15 cellular contexts compared by ENCODE assay signal in the genomic region with DNA sequence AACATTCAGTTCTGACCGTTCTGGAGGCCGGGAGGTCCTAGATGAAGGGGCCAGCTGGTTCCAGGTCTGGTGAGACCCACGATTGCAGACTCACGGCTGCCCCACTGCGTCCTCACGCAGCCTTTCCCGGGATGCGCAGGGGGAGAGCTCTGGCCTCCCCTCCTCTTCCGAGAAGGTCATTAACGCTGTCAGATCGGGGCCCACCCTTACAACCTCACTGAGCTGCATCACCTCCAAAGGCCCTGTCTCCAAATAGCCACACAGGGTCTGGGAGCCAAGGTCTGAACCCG.
"Had no signal": no experiment of that assay in that cellular context is flagged by ENCODE, and none has a peak within 500 bp of the region (broad histone marks: within the 10 kb centered on the region; RNA-seq: fewer than 3 reads in every experiment).

No MANE protein-coding gene starts in this region.

- H3K27ac ChIP-seq: body of pancreas, cardiac muscle cell, neutrophil, pancreas, skin epidermis, tibial nerve had no signal

- H3K27me3 Mint-ChIP-seq: activated naive CD8-positive, alpha-beta T cell treated with anti-CD3 and anti-CD28 coated beads, Interleukin-2, amount 50 U/mL, for 24 hours had no signal

- H3K4me1 ChIP-seq: pancreas had no signal

- H3K27me3 ChIP-seq: cardiac muscle cell, pancreas had no signal

- H3K27ac Mint-ChIP-seq: activated CD4-positive, alpha-beta T cell treated with anti-CD3 and anti-CD28 coated beads for 36 hours; activated naive CD8-positive, alpha-beta T cell treated with anti-CD3 and anti-CD28 coated beads, Interleukin-2, amount 50 U/mL, for 24 hours; activated T-helper 2 cell treated with anti-CD3 and anti-CD28 coated beads, Interferon-gamma antibody, Interleukin-2, Interleukin-4, amounts not matched to agents 10 μg/mL and 5 μg/mL and 100 μg/mL, durations not matched to agents 14 hours and 24 hours and 36 hours; dendritic cell treated with granulocyte-macrophage colony-stimulating factor and Interleukin-4, amounts not matched to agents 40 ng/mL and 50 ng/mL, for 4 days; natural killer cell; stimulated activated effector memory CD8-positive, alpha-beta T cell treated with anti-CD3 and anti-CD28 coated beads, Interleukin-12 subunit alpha, Interleukin-12 subunit beta, amount 100 ng/mL, for 72 hours; stimulated activated naive CD8-positive, alpha-beta T cell treated with anti-CD3 and anti-CD28 coated beads, Interleukin-15, amount 100 ng/mL, for 72 hours; T-helper 2 cell treated with Interferon-gamma antibody and Interleukin-4, amounts not matched to agents 5 μg/mL and 100 μg/mL, for 36 hours had no signal

- H3K36me3 ChIP-seq: cardiac muscle cell, neutrophil, pancreas, tibial nerve had no signal

- H3K4me1 Mint-ChIP-seq: activated CD4-positive, alpha-beta T cell treated with anti-CD3 and anti-CD28 coated beads for 36 hours; activated naive CD8-positive, alpha-beta T cell treated with anti-CD3 and anti-CD28 coated beads, Interleukin-2, amount 50 U/mL, for 24 hours; natural killer cell; stimulated activated effector memory CD8-positive, alpha-beta T cell treated with anti-CD3 and anti-CD28 coated beads, Interleukin-12 subunit alpha, Interleukin-12 subunit beta, amount 100 ng/mL, for 72 hours; stimulated activated naive CD8-positive, alpha-beta T cell treated with anti-CD3 and anti-CD28 coated beads, Interleukin-15, amount 100 ng/mL, for 72 hours had no signal

- H3K9me3 Mint-ChIP-seq: activated naive CD8-positive, alpha-beta T cell treated with anti-CD3 and anti-CD28 coated beads, Interleukin-2, amount 50 U/mL, for 24 hours; activated T-cell treated with anti-CD3 and anti-CD28 coated beads, Interleukin-2, amount 50 U/mL, for 4 hours; activated T-helper 2 cell treated with anti-CD3 and anti-CD28 coated beads, Interferon-gamma antibody, Interleukin-2, Interleukin-4, amounts not matched to agents 10 μg/mL and 5 μg/mL and 100 μg/mL, durations not matched to agents 14 hours and 24 hours and 36 hours; dendritic cell treated with granulocyte-macrophage colony-stimulating factor and Interleukin-4, amounts not matched to agents 40 ng/mL and 50 ng/mL, for 4 days; natural killer cell; stimulated activated effector memory CD8-positive, alpha-beta T cell treated with anti-CD3 and anti-CD28 coated beads, Interleukin-12 subunit alpha, Interleukin-12 subunit beta, amount 100 ng/mL, for 72 hours; stimulated activated naive CD8-positive, alpha-beta T cell treated with anti-CD3 and anti-CD28 coated beads, Interleukin-15, amount 100 ng/mL, for 72 hours; T-helper 2 cell treated with Interferon-gamma antibody and Interleukin-4, amounts not matched to agents 5 μg/mL and 100 μg/mL, for 36 hours had no signal

- H3K4me3 Mint-ChIP-seq: activated CD4-positive, alpha-beta T cell treated with anti-CD3 and anti-CD28 coated beads for 36 hours; activated naive CD8-positive, alpha-beta T cell treated with anti-CD3 and anti-CD28 coated beads, Interleukin-2, amount 50 U/mL, for 24 hours; activated T-cell treated with anti-CD3 and anti-CD28 coated beads, Interleukin-2, amount 50 U/mL, for 4 hours; dendritic cell treated with granulocyte-macrophage colony-stimulating factor and Interleukin-4, amounts not matched to agents 40 ng/mL and 50 ng/mL, for 4 days; natural killer cell; stimulated activated effector memory CD8-positive, alpha-beta T cell treated with anti-CD3 and anti-CD28 coated beads, Interleukin-12 subunit alpha, Interleukin-12 subunit beta, amount 100 ng/mL, for 72 hours; stimulated activated naive CD8-positive, alpha-beta T cell treated with anti-CD3 and anti-CD28 coated beads, Interleukin-15, amount 100 ng/mL, for 72 hours; T-helper 2 cell treated with Interferon-gamma antibody and Interleukin-4, amounts not matched to agents 5 μg/mL and 100 μg/mL, for 36 hours had no signal

- H3K36me3 Mint-ChIP-seq: natural killer cell; stimulated activated effector memory CD8-positive, alpha-beta T cell treated with anti-CD3 and anti-CD28 coated beads, Interleukin-12 subunit alpha, Interleukin-12 subunit beta, amount 100 ng/mL, for 72 hours had no signal

- H3K4me3 ChIP-seq: body of pancreas, cardiac muscle cell, pancreas, skin epidermis, tibial nerve had no signal

- H3K9me3 ChIP-seq: body of pancreas, neutrophil, pancreas, tibial nerve had no signal
